In the genomic region with DNA sequence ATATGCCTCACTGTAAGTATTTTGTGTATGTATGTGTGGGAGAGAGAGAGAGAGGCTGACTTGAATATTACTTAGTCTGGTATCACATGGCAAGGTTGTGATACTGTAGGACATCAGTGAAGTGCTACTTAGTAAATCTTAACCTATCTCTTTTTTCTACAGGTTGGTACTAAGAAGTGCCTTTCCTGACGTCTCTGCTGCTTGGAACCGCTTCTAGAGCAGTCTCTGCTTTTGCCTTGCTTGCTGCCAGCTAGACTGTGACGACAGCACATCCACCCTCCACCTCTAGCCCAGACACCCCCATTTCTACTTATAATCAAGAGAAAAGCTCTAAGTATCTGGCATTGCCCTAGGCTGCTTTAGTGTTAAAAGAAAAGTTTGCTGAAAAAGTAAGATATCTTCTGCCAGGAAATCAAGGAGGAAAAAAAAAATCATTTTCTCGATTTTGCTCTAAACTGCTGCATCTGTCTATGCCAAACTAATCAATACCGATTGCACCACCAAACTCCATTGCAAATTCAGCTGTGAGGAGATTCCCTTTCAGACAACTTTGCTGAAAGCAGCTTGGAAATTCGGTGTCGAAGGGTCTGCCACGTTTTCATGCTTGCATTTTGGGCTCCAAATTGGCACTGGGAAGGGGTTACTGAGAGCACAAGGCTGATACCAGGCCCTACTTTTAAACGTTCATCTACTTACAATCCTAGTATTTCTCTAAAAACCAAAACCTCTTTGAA, we compare ENCODE assay signal across 8 cellular contexts. TPM values are rescaled to one million over a fixed set of nuclear protein-coding genes. Genes with fewer than 3 reads are reported as not detected.
DNase-seq lines count a peak whose midpoint lies in the region; ATAC-seq, FAIRE-seq and TF ChIP-seq lines count a peak whose summit lies in the region.

No MANE protein-coding gene starts in this region.

- no peaks in the 10 kb centered on the region for H3K9me3 Mint-ChIP-seq in central memory CD8-positive, alpha-beta T cell

- peak overlapping the region; percentile 89 for H3K27ac Mint-ChIP-seq in central memory CD8-positive, alpha-beta T cell (ENCODE audit: low read depth)

- peaks cover 66% of the 10 kb centered on the region for H3K4me1 Mint-ChIP-seq in central memory CD8-positive, alpha-beta T cell

- H3K4me3 Mint-ChIP-seq in central memory CD8-positive, alpha-beta T cell = peak overlapping the region; percentile 75

- H3K9me3 ChIP-seq in MG63 (no peaks in the 10 kb centered on the region), muscle layer of colon (ENCODE audit: low read length) (no peaks in the 10 kb centered on the region)

- peak overlapping the region; percentile 45 for H3K9ac ChIP-seq in muscle layer of colon (ENCODE audit: low read length)

- peaks cover 62% of the 10 kb centered on the region for H3K36me3 Mint-ChIP-seq in central memory CD8-positive, alpha-beta T cell (ENCODE audit: insufficient read depth)

- FAIRE-seq in RCC 7860 (lab: Jason Lieb, UNC) = no peak

- H3K27me3 Mint-ChIP-seq in central memory CD8-positive, alpha-beta T cell = no peaks in the 10 kb centered on the region

- peak overlapping the region; percentile 24 for H3K4me3 ChIP-seq in GM12865 (ENCODE audit: low read depth, low read length)
- peak overlapping the region; percentile 40 for H3K4me3 ChIP-seq in MG63
- H3K4me3 ChIP-seq in muscle layer of colon (ENCODE audit: low read depth in 1 of 2, low read length in 2 of 2) = peak overlapping the region; percentile 12 to 37

- H3K36me3 ChIP-seq in MG63 (peaks cover 67% of the 10 kb centered on the region), muscle layer of colon (ENCODE audit: insufficient read depth, low read length) (no peaks in the 10 kb centered on the region)

- H3K27me3 ChIP-seq in MG63 (no peaks in the 10 kb centered on the region), muscle layer of colon (ENCODE audit: control insufficient read depth in 1 of 2, insufficient read depth in 2 of 2, low read length in 2 of 2) (no peaks in the 10 kb centered on the region)

- TF ChIP-seq CTCF in GM12865 (IDR thresholded peaks at IDR 0.05; ENCODE audit: insufficient read depth, low read depth, low read length, missing control alignments) = no peak

- ATAC-seq in central memory CD8-positive, alpha-beta T cell (replicated peaks; ENCODE audit: extremely low read depth, poor library complexity, severe bottlenecking) = peak; percentile 71
- ATAC-seq in HG03097 (IDR thresholded peaks at IDR 0.05; ENCODE audit: low FRiP score, unreplicated experiment) = no peak
- ATAC-seq in HG02870 (IDR thresholded peaks at IDR 0.05; ENCODE audit: unreplicated experiment) = no peak

- no peak for DNase-seq in GM12865 (ENCODE audit: low read depth)
- peak; percentile 51 for DNase-seq in MG63
- peak in 1 of 2 donors; percentile 57 for DNase-seq in central memory CD8-positive, alpha-beta T cell (ENCODE audit: low spot score in 2 of 2)
- no peak for DNase-seq in RCC 7860 (ENCODE audit: low spot score)
- DNase-seq in COR-L47 (lab: John Stamatoyannopoulos, UW) = no peak

- H3K27ac ChIP-seq in muscle layer of colon (ENCODE audit: low read depth, low read length) = peak overlapping the region; percentile 88

- H3K4me1 ChIP-seq in muscle layer of colon (ENCODE audit: insufficient read depth, low read length) = peaks cover 76% of the 10 kb centered on the region

RNA-seq across cellular contexts. Expression of a gene that starts 30.7 kb away (rescaled TPM):
- 171 and 176 TPM in 2 replicates for total RNA-seq in MG63 (2014; rRNA removed; shearing (Covaris generic); ENCODE audit: low replicate concordance)
